In the genomic region with DNA sequence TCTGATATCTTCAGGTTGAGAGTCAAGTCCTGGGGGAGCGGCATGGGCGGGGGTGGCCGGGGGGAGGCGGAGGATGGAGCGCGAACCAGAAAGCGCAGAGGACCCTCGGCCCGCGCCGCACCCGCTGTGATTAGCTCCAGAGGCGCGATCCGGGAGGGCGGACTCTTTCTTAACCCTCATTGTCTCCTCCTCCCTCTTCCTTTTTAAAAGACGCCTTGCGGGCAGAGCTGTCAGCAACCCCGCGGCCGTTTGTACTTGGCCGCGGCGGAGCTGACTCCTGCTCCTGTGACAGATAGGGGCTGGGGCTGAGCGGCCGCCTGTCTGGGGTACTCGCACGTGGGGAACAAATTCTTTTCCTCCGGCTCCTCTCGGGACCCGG, we compare ENCODE assay signal across 9 cellular contexts. TPM values are rescaled to one million over a fixed set of nuclear protein-coding genes. Genes with fewer than 3 reads are reported as not detected.
DNase-seq lines count a peak whose midpoint lies in the region; ATAC-seq and TF ChIP-seq lines count a peak whose summit lies in the region.
"Had no signal": no experiment of that assay in that cellular context is flagged by ENCODE, and none has a peak within 500 bp of the region (broad histone marks: within the 10 kb centered on the region; RNA-seq: fewer than 3 reads in every experiment).

A gene (plus strand): TSS at position 233 of the 379 bp plus-strand sequence. CDS start 569 bp downstream, outside the sequence.

- no peaks in the 10 kb centered on the region for H3K36me3 ChIP-seq in naive thymus-derived CD4-positive, alpha-beta T cell (ENCODE audit: control insufficient read depth in 2 of 3, insufficient read depth in 3 of 3, low read length in 3 of 3)
- no peaks in the 10 kb centered on the region for H3K36me3 ChIP-seq in Karpas-422 (ENCODE audit: insufficient read depth, low read length)

- H3K27me3 Mint-ChIP-seq in effector memory CD8-positive, alpha-beta T cell, result peaks cover 53 to 71% of the 10 kb centered on the region in 2 donors
- H3K27me3 Mint-ChIP-seq in naive thymus-derived CD4-positive, alpha-beta T cell, result peaks cover 49 to 68% (median 58%) of the 10 kb centered on the region in 5 donors

- intact Hi-C loops in naive thymus-derived CD4-positive, alpha-beta T cell (cut with micrococcal nuclease), result loop anchor here in 1 of 2 donors (5.0 to 10.0 kb wide), 2 partner anchors 512 to 650 kb away; a partner anchor contains a TSS

- H3K27ac Mint-ChIP-seq in effector memory CD8-positive, alpha-beta T cell, result peak within 1 kb of the TSS in 1 of 2 donors; percentile 16
- no peak within 1 kb of the TSS for H3K27ac Mint-ChIP-seq in naive thymus-derived CD4-positive, alpha-beta T cell

- H3K4me3 ChIP-seq in naive thymus-derived CD4-positive, alpha-beta T cell (ENCODE audit: low read length), result peak within 1 kb of the TSS; percentile 43
- no peak within 1 kb of the TSS for H3K4me3 ChIP-seq in Karpas-422 (ENCODE audit: low read length)

- H3K9me3 Mint-ChIP-seq in effector memory CD8-positive, alpha-beta T cell, result no peaks in the 10 kb centered on the region
- H3K9me3 Mint-ChIP-seq in naive thymus-derived CD4-positive, alpha-beta T cell, result no peaks in the 10 kb centered on the region

- peak within 1 kb of the TSS; percentile 75 to 76 for H3K4me3 Mint-ChIP-seq in effector memory CD8-positive, alpha-beta T cell
- peak within 1 kb of the TSS; percentile 74 to 89 (median 86) for H3K4me3 Mint-ChIP-seq in naive thymus-derived CD4-positive, alpha-beta T cell

- no peak within 1 kb of the TSS for H3K4me2 ChIP-seq in Karpas-422 (ENCODE audit: low read depth, low read length, poor library complexity, severe bottlenecking)

- no peak within 1 kb of the TSS for H3K9ac ChIP-seq in Karpas-422 (ENCODE audit: low read length)

- peaks cover 3 to 4% of the 10 kb centered on the region in 2 donors for H3K27me3 ChIP-seq in naive thymus-derived CD4-positive, alpha-beta T cell (ENCODE audit: control insufficient read depth in 2 of 2, insufficient read depth in 2 of 2, low read length in 2 of 2)
- no peaks in the 10 kb centered on the region for H3K27me3 ChIP-seq in Karpas-422 (ENCODE audit: low read length)

- H3K9me2 ChIP-seq in Karpas-422 (replicated peaks; ENCODE audit: insufficient read depth, low read length), result no peaks in the 10 kb centered on the region

- H3K27ac ChIP-seq in naive thymus-derived CD4-positive, alpha-beta T cell (ENCODE audit: low read depth, low read length), result no peak within 1 kb of the TSS
- no peak within 1 kb of the TSS for H3K27ac ChIP-seq in Karpas-422 (ENCODE audit: low read length)

- peak; percentile 38 for ATAC-seq in HG02763 (IDR thresholded peaks at IDR 0.05; ENCODE audit: unreplicated experiment)
- ATAC-seq in effector memory CD8-positive, alpha-beta T cell (replicated peaks), result peak; percentile 54
- ATAC-seq in naive thymus-derived CD4-positive, alpha-beta T cell, result peak; percentile 60

- H3K79me2 ChIP-seq in Karpas-422 (ENCODE audit: low read length), result no peaks in the 10 kb centered on the region

- no peak within 1 kb of the TSS for H2AFZ ChIP-seq in Karpas-422 (ENCODE audit: low read length)

- H4K20me1 ChIP-seq in Karpas-422 (ENCODE audit: insufficient read depth, low read depth, low read length), result no peaks in the 10 kb centered on the region

- peak; percentile 26 for DNase-seq in SIG-M5 treated with dmso at 0.1 percent for 504 hours (lab: John Stamatoyannopoulos, UW; ENCODE audit: unreplicated experiment)
- DNase-seq in SIG-M5 (lab: John Stamatoyannopoulos, UW), result no peak
- DNase-seq in effector memory CD8-positive, alpha-beta T cell, result peak in 1 of 3 experiments; percentile 3
- DNase-seq in naive thymus-derived CD4-positive, alpha-beta T cell, result no peak
- no peak for DNase-seq in NCI-H2029 (lab: John Stamatoyannopoulos, UW)
- no peak for DNase-seq in Karpas-422

- H3K4me1 ChIP-seq in naive thymus-derived CD4-positive, alpha-beta T cell (ENCODE audit: control insufficient read depth in 2 of 2, insufficient read depth in 2 of 2, low read length in 2 of 2), result no peaks in the 10 kb centered on the region
- no peaks in the 10 kb centered on the region for H3K4me1 ChIP-seq in Karpas-422 (ENCODE audit: low read length)

- no peaks in the 10 kb centered on the region for H3K9me3 ChIP-seq in naive thymus-derived CD4-positive, alpha-beta T cell (ENCODE audit: control insufficient read depth in 2 of 3, low read length in 3 of 3)
- H3K9me3 ChIP-seq in Karpas-422 (ENCODE audit: low read length), result no peaks in the 10 kb centered on the region

- H3K36me3 Mint-ChIP-seq in effector memory CD8-positive, alpha-beta T cell (ENCODE audit: insufficient read depth), result no peaks in the 10 kb centered on the region
- peaks cover 0 to 1% (median 0%) of the 10 kb centered on the region in 5 donors for H3K36me3 Mint-ChIP-seq in naive thymus-derived CD4-positive, alpha-beta T cell

- POLR2A ChIA-PET in naive thymus-derived CD4-positive, alpha-beta T cell (lab: Charles Lee), result no interaction called here

- CTCF ChIA-PET in naive thymus-derived CD4-positive, alpha-beta T cell (lab: Charles Lee), result no interaction called here

- peaks cover 20 to 23% of the 10 kb centered on the region in 2 donors for H3K4me1 Mint-ChIP-seq in effector memory CD8-positive, alpha-beta T cell (ENCODE audit: low read depth in 2 of 2)
- peaks cover 9 to 36% (median 29%) of the 10 kb centered on the region in 7 donors for H3K4me1 Mint-ChIP-seq in naive thymus-derived CD4-positive, alpha-beta T cell

TF ChIP-seq in PFSK-1, 5 proteins besides CTCF, POLR2A, EP300 and RAD21:
- TF ChIP-seq POLR2AphosphoS5 (IDR thresholded peaks at IDR 0.05; ENCODE audit: low read depth, low read length), result peak; percentile 95
- TF ChIP-seq FOXP2 (optimal IDR thresholded peaks at IDR 0.05; ENCODE audit: borderline replicate concordance, extremely low read depth, extremely low read length, insufficient read depth), result no peak
- TF ChIP-seq, protein P1, sequence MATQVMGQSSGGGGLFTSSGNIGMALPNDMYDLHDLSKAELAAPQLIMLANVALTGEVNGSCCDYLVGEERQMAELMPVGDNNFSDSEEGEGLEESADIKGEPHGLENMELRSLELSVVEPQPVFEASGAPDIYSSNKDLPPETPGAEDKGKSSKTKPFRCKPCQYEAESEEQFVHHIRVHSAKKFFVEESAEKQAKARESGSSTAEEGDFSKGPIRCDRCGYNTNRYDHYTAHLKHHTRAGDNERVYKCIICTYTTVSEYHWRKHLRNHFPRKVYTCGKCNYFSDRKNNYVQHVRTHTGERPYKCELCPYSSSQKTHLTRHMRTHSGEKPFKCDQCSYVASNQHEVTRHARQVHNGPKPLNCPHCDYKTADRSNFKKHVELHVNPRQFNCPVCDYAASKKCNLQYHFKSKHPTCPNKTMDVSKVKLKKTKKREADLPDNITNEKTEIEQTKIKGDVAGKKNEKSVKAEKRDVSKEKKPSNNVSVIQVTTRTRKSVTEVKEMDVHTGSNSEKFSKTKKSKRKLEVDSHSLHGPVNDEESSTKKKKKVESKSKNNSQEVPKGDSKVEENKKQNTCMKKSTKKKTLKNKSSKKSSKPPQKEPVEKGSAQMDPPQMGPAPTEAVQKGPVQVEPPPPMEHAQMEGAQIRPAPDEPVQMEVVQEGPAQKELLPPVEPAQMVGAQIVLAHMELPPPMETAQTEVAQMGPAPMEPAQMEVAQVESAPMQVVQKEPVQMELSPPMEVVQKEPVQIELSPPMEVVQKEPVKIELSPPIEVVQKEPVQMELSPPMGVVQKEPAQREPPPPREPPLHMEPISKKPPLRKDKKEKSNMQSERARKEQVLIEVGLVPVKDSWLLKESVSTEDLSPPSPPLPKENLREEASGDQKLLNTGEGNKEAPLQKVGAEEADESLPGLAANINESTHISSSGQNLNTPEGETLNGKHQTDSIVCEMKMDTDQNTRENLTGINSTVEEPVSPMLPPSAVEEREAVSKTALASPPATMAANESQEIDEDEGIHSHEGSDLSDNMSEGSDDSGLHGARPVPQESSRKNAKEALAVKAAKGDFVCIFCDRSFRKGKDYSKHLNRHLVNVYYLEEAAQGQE (IDR thresholded peaks at IDR 0.05; ENCODE audit: insufficient read depth in 1 of 2, low read depth in 2 of 2, low read length in 2 of 2), result peak in 1 of 2 experiments; percentile 71; a peak in 1 of 4 replicates
- TF ChIP-seq SIN3A (IDR thresholded peaks at IDR 0.05; ENCODE audit: borderline replicate concordance, insufficient read depth, low read length), result peak; percentile 67; the same call in 1 of the 2 replicates
- TF ChIP-seq TAF1 (IDR thresholded peaks at IDR 0.05; ENCODE audit: borderline replicate concordance, insufficient read depth, low read length), result peak; percentile 74

RNA-seq across cellular contexts. Expression of the gene that starts here (rescaled TPM):
- 10.4 TPM for polyA plus RNA-seq in PFSK-1 (2012; ENCODE audit: insufficient read length, low read depth)
- total RNA-seq in naive thymus-derived CD4-positive, alpha-beta T cell, result under 1 TPM in 1 of 5 experiments, not detected in 4; 0.36 TPM
- not detected for polyA plus RNA-seq in naive thymus-derived CD4-positive, alpha-beta T cell
- total RNA-seq in Karpas-422 (2014; rRNA removed; shearing (Covaris generic); ENCODE audit: low replicate concordance), result not detected in 2 replicates
- total RNA-seq: temporal lobe had no signal

Comparison
In these comparisons a context has a peak if more than half of its experiments do, and no peak if none do; other contexts are left out.
1. Peak in ATAC-seq and H3K4me3 ChIP-seq in naive thymus-derived CD4-positive, alpha-beta T cell; RNA of the gene not detected or under 1 TPM.